ENCODE assay signal across 18 cellular contexts in genomic region chr3:197408177-197408957, GRCh38.
DNase-seq lines count a peak whose midpoint lies in the region; ATAC-seq and TF ChIP-seq lines count a peak whose summit lies in the region.
"Had no signal": no experiment of that assay in that cellular context is flagged by ENCODE, and none has a peak within 500 bp of the region (broad histone marks: within the 10 kb centered on the region; RNA-seq: fewer than 3 reads in every experiment).

No MANE protein-coding gene starts in this region.

- peak overlapping the region; percentile 65 to 76 (median 70) for H3K27ac Mint-ChIP-seq in nephron
- H3K27ac Mint-ChIP-seq in activated T-helper 17 cell treated with anti-CD3 and anti-CD28 coated beads, Interleukin-2, amount 50 U/mL, for 72 hours, result no peak overlapping the region
- H3K27ac Mint-ChIP-seq: CD4-positive, CD25-positive, alpha-beta regulatory T cell had no signal

- ATAC-seq in GM18858 (IDR thresholded peaks at IDR 0.05; ENCODE audit: unreplicated experiment), result no peak
- no peak for ATAC-seq in activated T-helper 17 cell treated with anti-CD3 and anti-CD28 coated beads, Interleukin-2, amount 50 U/mL, for 72 hours (replicated peaks)

- H4K20me1 ChIP-seq in PC-9 (ENCODE audit: insufficient read depth), result no peaks in the 10 kb centered on the region

- peaks cover 9% of the 10 kb centered on the region; the same call in 1 of the 2 replicates for H3K4me1 ChIP-seq in PC-9 (replicated peaks; ENCODE audit: insufficient read depth)
- H3K4me1 ChIP-seq: colonic mucosa had no signal

- no peaks in the 10 kb centered on the region for H3K36me3 Mint-ChIP-seq in nephron (ENCODE audit: low read depth)
- H3K36me3 Mint-ChIP-seq in activated T-helper 17 cell treated with anti-CD3 and anti-CD28 coated beads, Interleukin-2, amount 50 U/mL, for 72 hours (ENCODE audit: low read depth), result no peaks in the 10 kb centered on the region
- H3K36me3 Mint-ChIP-seq: CD4-positive, CD25-positive, alpha-beta regulatory T cell had no signal

- no peak for TF ChIP-seq CTCF in PC-9 (conservative IDR thresholded peaks at IDR 0.05)
- TF ChIP-seq CTCF in nephron (IDR thresholded peaks at IDR 0.05; ENCODE audit: unreplicated experiment in 3 of 3), result no peak

- peaks cover 8% of the 10 kb centered on the region for H3K27me3 Mint-ChIP-seq in nephron (ENCODE audit: low read depth)
- peaks cover 21% of the 10 kb centered on the region for H3K27me3 Mint-ChIP-seq in activated T-helper 17 cell treated with anti-CD3 and anti-CD28 coated beads, Interleukin-2, amount 50 U/mL, for 72 hours

- no peak overlapping the region for H3K4me3 ChIP-seq in PC-9
- H3K4me3 ChIP-seq: colonic mucosa had no signal

- intact Hi-C loops in PC-9 (cut with micrococcal nuclease; ENCODE audit: unreplicated experiment), result no loop called here

- no peaks in the 10 kb centered on the region for H3K9me2 ChIP-seq in PC-9 (ENCODE audit: insufficient read depth)

- peak overlapping the region; percentile 2; the same call in 1 of the 2 replicates for H3K4me2 ChIP-seq in PC-9

- H2AFZ ChIP-seq in PC-9, result no peak overlapping the region

- CTCF ChIA-PET in PC-9 (lab: Charles Lee), result interaction anchor here (0.7 to 1.1 kb wide), 2 partner anchors 9 to 14 kb away, joined by 3 read pairs; no protein-coding TSS in a partner anchor

- peaks cover 20% of the 10 kb centered on the region for H3K9me3 Mint-ChIP-seq in nephron
- H3K9me3 Mint-ChIP-seq in activated T-helper 17 cell treated with anti-CD3 and anti-CD28 coated beads, Interleukin-2, amount 50 U/mL, for 72 hours, result no peaks in the 10 kb centered on the region

- H3F3A ChIP-seq in PC-9 (ENCODE audit: insufficient read depth, low read depth), result no peaks in the 10 kb centered on the region

- H3K9me3 ChIP-seq in PC-9 (ENCODE audit: insufficient read depth, low read depth), result no peaks in the 10 kb centered on the region
- H3K9me3 ChIP-seq: colonic mucosa had no signal

- no peaks in the 10 kb centered on the region for H3K79me2 ChIP-seq in PC-9 (ENCODE audit: low read depth)

- no peak overlapping the region for H3K27ac ChIP-seq in PC-9
- H3K27ac ChIP-seq: colonic mucosa, RWPE1 had no signal

- peak; percentile 13 for DNase-seq in AG20443 (ENCODE audit: low spot score)
- peak in 1 of 2 experiments; percentile 44 for DNase-seq in PC-9
- peak; percentile 25 for DNase-seq in fibroblast of peridontal ligament (ENCODE audit: extremely low read depth)
- no peak for DNase-seq in NCI-H524 (lab: John Stamatoyannopoulos, UW)
- DNase-seq in amniotic stem cell (lab: John Stamatoyannopoulos, UW), result no peak
- DNase-seq: activated CD4-positive, alpha-beta T cell treated with anti-CD3 and anti-CD28 coated beads for 4 hours; activated effector memory CD4-positive, alpha-beta T cell treated with anti-CD3 and anti-CD28 coated beads, Interleukin-2, amount 50 U/mL, for 16 hours; anterior cingulate cortex; CD4-positive, CD25-positive, alpha-beta regulatory T cell; colonic mucosa; DMS53; midbrain; NCI-H2029 treated with DMSO at 0.1 percent for 48 hours; NCI-H446 had no signal

- no TSS peak for BruUV-seq in PC-9 (replicated peaks; lab: Mats Ljungman, UMichigan)

- POLR2A ChIA-PET in PC-9 (lab: Charles Lee; ENCODE audit: unreplicated experiment), result interaction anchor here (0.6 to 0.7 kb wide), 3 partner anchors 73 to 109 kb away, joined by 3 to 4 read pairs (median 4); no protein-coding TSS in a partner anchor

- no peak overlapping the region for H3K4me3 Mint-ChIP-seq in nephron
- no peak overlapping the region for H3K4me3 Mint-ChIP-seq in activated T-helper 17 cell treated with anti-CD3 and anti-CD28 coated beads, Interleukin-2, amount 50 U/mL, for 72 hours
- H3K4me3 Mint-ChIP-seq: CD4-positive, CD25-positive, alpha-beta regulatory T cell had no signal

- H3K4me1 Mint-ChIP-seq in nephron, result peaks cover 36% of the 10 kb centered on the region
- no peaks in the 10 kb centered on the region for H3K4me1 Mint-ChIP-seq in activated T-helper 17 cell treated with anti-CD3 and anti-CD28 coated beads, Interleukin-2, amount 50 U/mL, for 72 hours
- H3K4me1 Mint-ChIP-seq: CD4-positive, CD25-positive, alpha-beta regulatory T cell had no signal

- no peaks in the 10 kb centered on the region for H3K36me3 ChIP-seq in PC-9 (ENCODE audit: low read depth)
- H3K36me3 ChIP-seq: colonic mucosa had no signal

- no peaks in the 10 kb centered on the region for H3K27me3 ChIP-seq in PC-9 (ENCODE audit: insufficient read depth, low read depth)
- H3K27me3 ChIP-seq: colonic mucosa had no signal

Comparison
In these comparisons a context has a peak if more than half of its experiments do, and no peak if none do; other contexts are left out.
1. DNase-seq: peak in AG20443 (single experiment) and fibroblast of peridontal ligament (single experiment); none in NCI-H524 (0 of 2) and amniotic stem cell (single experiment).